33 cellular contexts compared by ENCODE assay signal in genomic region chr7:46452781-46453180, GRCh38.
"Had no signal": no experiment of that assay in that cellular context is flagged by ENCODE, and none has a peak within 500 bp of the region (broad histone marks: within the 10 kb centered on the region; RNA-seq: fewer than 3 reads in every experiment).

No MANE protein-coding gene starts in this region.

- ATAC-seq: activated CD8-positive, alpha-beta T cell treated with anti-CD3 and anti-CD28 coated beads for 36 hours; activated naive CD4-positive, alpha-beta T cell treated with anti-CD3 and anti-CD28 coated beads, Interleukin-2, amount 50 U/mL, for 72 hours; activated T-cell treated with anti-CD3 and anti-CD28 coated beads, Interleukin-2, amount 50 U/mL, for 4 hours; activated T-cell treated with anti-CD3 and anti-CD28 coated beads, Interleukin-2, amount 50 U/mL, for 72 hours; activated T-helper 17 cell treated with anti-CD3 and anti-CD28 coated beads, Interleukin-2, amount 50 U/mL, for 72 hours; body of pancreas had no signal

- DNase-seq: activated B cell treated with CpG ODN at 0.5 μM for 24 hours; activated CD4-positive, alpha-beta memory T cell treated with anti-CD3 and anti-CD28 coated beads for 36 hours; activated CD4-positive, alpha-beta T cell treated with anti-CD3 and anti-CD28 coated beads for 48 hours; activated CD4-positive, alpha-beta T cell treated with anti-CD3 and anti-CD28 coated beads, Interleukin-2, amount 50 U/mL, for 1 hour; activated CD4-positive, alpha-beta T cell treated with anti-CD3 and anti-CD28 coated beads, Interleukin-2, amount 50 U/mL, for 4 hours; activated CD4-positive, CD25-positive, alpha-beta regulatory T cell treated with anti-CD3 and anti-CD28 coated beads, Interleukin-2, amount 50 U/mL, for 72 hours; activated CD8-positive, alpha-beta memory T cell treated with anti-CD3 and anti-CD28 coated beads, Interleukin-2, amount 50 U/mL, for 4 hours; activated CD8-positive, alpha-beta T cell treated with anti-CD3 and anti-CD28 coated beads for 36 hours; activated effector memory CD4-positive, alpha-beta T cell treated with anti-CD3 and anti-CD28 coated beads, Interleukin-2, amount 50 U/mL, for 16 hours; activated gamma-delta T cell treated with Interleukin-2 at 50 U/mL for 16 hours; activated naive CD4-positive, alpha-beta T cell; activated naive CD4-positive, alpha-beta T cell treated with anti-CD3 and anti-CD28 coated beads for 36 hours; activated naive CD4-positive, alpha-beta T cell treated with anti-CD3 and anti-CD28 coated beads, Interleukin-2, amount 50 U/mL, for 16 hours; activated naive CD8-positive, alpha-beta T cell treated with anti-CD3 and anti-CD28 coated beads for 36 hours; activated T-cell treated with anti-CD3 and anti-CD28 coated beads for 4 hours; activated T-cell treated with anti-CD3 and anti-CD28 coated beads, Interleukin-2, amount 50 U/mL, for 1 hour; activated T-cell treated with anti-CD3 and anti-CD28 coated beads, Interleukin-2, amount 50 U/mL, for 4 hours; activated T-cell treated with anti-CD3 and anti-CD28 coated beads, Interleukin-2, amount 50 U/mL, for 72 hours; adrenal gland; amniotic stem cell; aorta; body of pancreas; brain microvascular endothelial cell; central memory CD4-positive, alpha-beta T cell; T-helper 1 cell; T-helper 2 cell; T-helper 9 cell had no signal

- H3K36me3 ChIP-seq: adrenal gland, brain microvascular endothelial cell, breast epithelium had no signal

- H3K9me3 ChIP-seq: adrenal gland, body of pancreas, breast epithelium had no signal

- H3K4me3 ChIP-seq: adrenal gland, body of pancreas, breast epithelium had no signal

- H3K27ac ChIP-seq: adrenal gland, body of pancreas, brain microvascular endothelial cell, breast epithelium, VCaP had no signal

- H3K27me3 ChIP-seq: adrenal gland, body of pancreas, brain microvascular endothelial cell, breast epithelium had no signal

- FAIRE-seq: astrocyte, TTC549 had no signal

- H3K4me1 ChIP-seq: adrenal gland, body of pancreas, breast epithelium had no signal
